1 cellular context compared by ENCODE assay signal in the genomic region with DNA sequence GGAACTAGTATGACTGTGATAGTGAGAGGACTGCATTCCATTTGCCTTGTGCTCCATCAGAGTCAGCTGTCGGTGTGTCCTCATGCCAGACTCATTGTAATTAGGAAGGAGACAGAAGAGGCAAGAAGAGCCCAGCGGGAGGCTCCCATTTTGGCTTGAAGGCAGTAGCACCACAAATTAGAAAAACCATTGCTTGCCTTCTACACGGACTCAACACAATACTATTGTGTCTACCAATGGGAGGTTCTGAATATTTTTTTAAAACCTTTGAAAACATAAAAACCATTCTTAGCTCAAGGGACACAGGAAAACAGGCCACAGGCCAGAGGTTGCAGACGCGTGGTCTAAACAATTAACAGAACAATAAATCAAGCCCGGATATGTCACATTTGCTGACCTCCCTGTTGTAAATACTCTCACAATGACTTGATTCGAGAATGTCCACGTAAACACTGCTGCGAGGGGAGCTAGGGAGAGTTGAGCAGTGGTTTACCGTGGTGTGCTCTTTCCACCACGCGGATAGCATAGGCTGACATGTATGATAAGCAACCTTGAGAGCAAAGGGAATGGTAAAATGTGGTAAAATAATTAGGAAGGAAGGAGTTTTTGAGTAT.
TF ChIP-seq lines count a peak whose summit lies in the region.

No MANE protein-coding gene starts in this region.

TF ChIP-seq in GM12878, 131 proteins besides CTCF, POLR2A, EP300 and RAD21 (continued from another document):
- TF ChIP-seq, protein P1, sequence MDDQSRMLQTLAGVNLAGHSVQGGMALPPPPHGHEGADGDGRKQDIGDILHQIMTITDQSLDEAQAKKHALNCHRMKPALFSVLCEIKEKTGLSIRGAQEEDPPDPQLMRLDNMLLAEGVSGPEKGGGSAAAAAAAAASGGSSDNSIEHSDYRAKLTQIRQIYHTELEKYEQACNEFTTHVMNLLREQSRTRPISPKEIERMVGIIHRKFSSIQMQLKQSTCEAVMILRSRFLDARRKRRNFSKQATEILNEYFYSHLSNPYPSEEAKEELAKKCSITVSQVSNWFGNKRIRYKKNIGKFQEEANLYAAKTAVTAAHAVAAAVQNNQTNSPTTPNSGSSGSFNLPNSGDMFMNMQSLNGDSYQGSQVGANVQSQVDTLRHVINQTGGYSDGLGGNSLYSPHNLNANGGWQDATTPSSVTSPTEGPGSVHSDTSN (IDR thresholded peaks at IDR 0.05; ENCODE audit: insufficient replicate concordance, low read depth, low read length): peak; percentile 54
- TF ChIP-seq BMI1 (IDR thresholded peaks at IDR 0.05; ENCODE audit: borderline replicate concordance) (peak; percentile 79), FOXM1 (IDR thresholded peaks at IDR 0.05; ENCODE audit: low read depth, low read length) (no peak), SUPT20H (IDR thresholded peaks at IDR 0.05; ENCODE audit: borderline replicate concordance, control insufficient read depth, low read depth, low read length) (no peak), ATF7 (IDR thresholded peaks at IDR 0.05; ENCODE audit: low read depth) (peak; percentile 56; the same call in 1 of the 2 replicates), DPF2 (IDR thresholded peaks at IDR 0.05) (peak; percentile 91), TARDBP (IDR thresholded peaks at IDR 0.05; ENCODE audit: borderline replicate concordance) (no peak), IKZF1 (conservative IDR thresholded peaks at IDR 0.05) (peak; percentile 81), RB1 (IDR thresholded peaks at IDR 0.05; ENCODE audit: borderline replicate concordance) (no peak), KLF5 (IDR thresholded peaks at IDR 0.05; ENCODE audit: partially characterized antibody) (no peak), RELA (IDR thresholded peaks at IDR 0.05; ENCODE audit: borderline replicate concordance, partially characterized antibody) (no peak), FOXK2 (IDR thresholded peaks at IDR 0.05) (no peak), NFYA (IDR thresholded peaks at IDR 0.05; ENCODE audit: borderline replicate concordance, low read depth, low read length) (no peak), IRF4 (IDR thresholded peaks at IDR 0.05; ENCODE audit: low read depth, low read length) (peak; percentile 73; the same call in 1 of the 2 replicates), SMAD5 (IDR thresholded peaks at IDR 0.05; ENCODE audit: low read depth) (no peak), RFX5 (IDR thresholded peaks at IDR 0.05; ENCODE audit: low read depth, low read length) (no peak)
- TF ChIP-seq, protein P2, sequence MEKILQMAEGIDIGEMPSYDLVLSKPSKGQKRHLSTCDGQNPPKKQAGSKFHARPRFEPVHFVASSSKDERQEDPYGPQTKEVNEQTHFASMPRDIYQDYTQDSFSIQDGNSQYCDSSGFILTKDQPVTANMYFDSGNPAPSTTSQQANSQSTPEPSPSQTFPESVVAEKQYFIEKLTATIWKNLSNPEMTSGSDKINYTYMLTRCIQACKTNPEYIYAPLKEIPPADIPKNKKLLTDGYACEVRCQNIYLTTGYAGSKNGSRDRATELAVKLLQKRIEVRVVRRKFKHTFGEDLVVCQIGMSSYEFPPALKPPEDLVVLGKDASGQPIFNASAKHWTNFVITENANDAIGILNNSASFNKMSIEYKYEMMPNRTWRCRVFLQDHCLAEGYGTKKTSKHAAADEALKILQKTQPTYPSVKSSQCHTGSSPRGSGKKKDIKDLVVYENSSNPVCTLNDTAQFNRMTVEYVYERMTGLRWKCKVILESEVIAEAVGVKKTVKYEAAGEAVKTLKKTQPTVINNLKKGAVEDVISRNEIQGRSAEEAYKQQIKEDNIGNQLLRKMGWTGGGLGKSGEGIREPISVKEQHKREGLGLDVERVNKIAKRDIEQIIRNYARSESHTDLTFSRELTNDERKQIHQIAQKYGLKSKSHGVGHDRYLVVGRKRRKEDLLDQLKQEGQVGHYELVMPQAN (conservative IDR thresholded peaks at IDR 0.05): no peak
- TF ChIP-seq, protein P3, sequence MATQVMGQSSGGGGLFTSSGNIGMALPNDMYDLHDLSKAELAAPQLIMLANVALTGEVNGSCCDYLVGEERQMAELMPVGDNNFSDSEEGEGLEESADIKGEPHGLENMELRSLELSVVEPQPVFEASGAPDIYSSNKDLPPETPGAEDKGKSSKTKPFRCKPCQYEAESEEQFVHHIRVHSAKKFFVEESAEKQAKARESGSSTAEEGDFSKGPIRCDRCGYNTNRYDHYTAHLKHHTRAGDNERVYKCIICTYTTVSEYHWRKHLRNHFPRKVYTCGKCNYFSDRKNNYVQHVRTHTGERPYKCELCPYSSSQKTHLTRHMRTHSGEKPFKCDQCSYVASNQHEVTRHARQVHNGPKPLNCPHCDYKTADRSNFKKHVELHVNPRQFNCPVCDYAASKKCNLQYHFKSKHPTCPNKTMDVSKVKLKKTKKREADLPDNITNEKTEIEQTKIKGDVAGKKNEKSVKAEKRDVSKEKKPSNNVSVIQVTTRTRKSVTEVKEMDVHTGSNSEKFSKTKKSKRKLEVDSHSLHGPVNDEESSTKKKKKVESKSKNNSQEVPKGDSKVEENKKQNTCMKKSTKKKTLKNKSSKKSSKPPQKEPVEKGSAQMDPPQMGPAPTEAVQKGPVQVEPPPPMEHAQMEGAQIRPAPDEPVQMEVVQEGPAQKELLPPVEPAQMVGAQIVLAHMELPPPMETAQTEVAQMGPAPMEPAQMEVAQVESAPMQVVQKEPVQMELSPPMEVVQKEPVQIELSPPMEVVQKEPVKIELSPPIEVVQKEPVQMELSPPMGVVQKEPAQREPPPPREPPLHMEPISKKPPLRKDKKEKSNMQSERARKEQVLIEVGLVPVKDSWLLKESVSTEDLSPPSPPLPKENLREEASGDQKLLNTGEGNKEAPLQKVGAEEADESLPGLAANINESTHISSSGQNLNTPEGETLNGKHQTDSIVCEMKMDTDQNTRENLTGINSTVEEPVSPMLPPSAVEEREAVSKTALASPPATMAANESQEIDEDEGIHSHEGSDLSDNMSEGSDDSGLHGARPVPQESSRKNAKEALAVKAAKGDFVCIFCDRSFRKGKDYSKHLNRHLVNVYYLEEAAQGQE (IDR thresholded peaks at IDR 0.05; ENCODE audit: low read depth, low read length): no peak
- TF ChIP-seq, protein P4, sequence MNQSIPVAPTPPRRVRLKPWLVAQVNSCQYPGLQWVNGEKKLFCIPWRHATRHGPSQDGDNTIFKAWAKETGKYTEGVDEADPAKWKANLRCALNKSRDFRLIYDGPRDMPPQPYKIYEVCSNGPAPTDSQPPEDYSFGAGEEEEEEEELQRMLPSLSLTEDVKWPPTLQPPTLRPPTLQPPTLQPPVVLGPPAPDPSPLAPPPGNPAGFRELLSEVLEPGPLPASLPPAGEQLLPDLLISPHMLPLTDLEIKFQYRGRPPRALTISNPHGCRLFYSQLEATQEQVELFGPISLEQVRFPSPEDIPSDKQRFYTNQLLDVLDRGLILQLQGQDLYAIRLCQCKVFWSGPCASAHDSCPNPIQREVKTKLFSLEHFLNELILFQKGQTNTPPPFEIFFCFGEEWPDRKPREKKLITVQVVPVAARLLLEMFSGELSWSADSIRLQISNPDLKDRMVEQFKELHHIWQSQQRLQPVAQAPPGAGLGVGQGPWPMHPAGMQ (IDR thresholded peaks at IDR 0.05; ENCODE audit: borderline replicate concordance): no peak
- TF ChIP-seq, protein P5, sequence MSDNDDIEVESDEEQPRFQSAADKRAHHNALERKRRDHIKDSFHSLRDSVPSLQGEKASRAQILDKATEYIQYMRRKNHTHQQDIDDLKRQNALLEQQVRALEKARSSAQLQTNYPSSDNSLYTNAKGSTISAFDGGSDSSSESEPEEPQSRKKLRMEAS (IDR thresholded peaks at IDR 0.05; ENCODE audit: low read depth, low read length): no peak
- TF ChIP-seq, protein P6, sequence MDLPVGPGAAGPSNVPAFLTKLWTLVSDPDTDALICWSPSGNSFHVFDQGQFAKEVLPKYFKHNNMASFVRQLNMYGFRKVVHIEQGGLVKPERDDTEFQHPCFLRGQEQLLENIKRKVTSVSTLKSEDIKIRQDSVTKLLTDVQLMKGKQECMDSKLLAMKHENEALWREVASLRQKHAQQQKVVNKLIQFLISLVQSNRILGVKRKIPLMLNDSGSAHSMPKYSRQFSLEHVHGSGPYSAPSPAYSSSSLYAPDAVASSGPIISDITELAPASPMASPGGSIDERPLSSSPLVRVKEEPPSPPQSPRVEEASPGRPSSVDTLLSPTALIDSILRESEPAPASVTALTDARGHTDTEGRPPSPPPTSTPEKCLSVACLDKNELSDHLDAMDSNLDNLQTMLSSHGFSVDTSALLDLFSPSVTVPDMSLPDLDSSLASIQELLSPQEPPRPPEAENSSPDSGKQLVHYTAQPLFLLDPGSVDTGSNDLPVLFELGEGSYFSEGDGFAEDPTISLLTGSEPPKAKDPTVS (IDR thresholded peaks at IDR 0.05; ENCODE audit: low read depth, low read length): no peak
